Comparison of ENCODE assay signal across 17 cellular contexts in genomic region chr1:165734906-165735305, GRCh38.
"Had no signal": no experiment of that assay in that cellular context is flagged by ENCODE, and none has a peak within 500 bp of the region (broad histone marks: within the 10 kb centered on the region; RNA-seq: fewer than 3 reads in every experiment).

No MANE protein-coding gene starts in this region.

- H3K9me3 ChIP-seq: gastrocnemius medialis, sigmoid colon, thoracic aorta, transverse colon had no signal

- ATAC-seq: esophagus mucosa; gastrocnemius medialis; heart right ventricle; naive thymus-derived CD4-positive, alpha-beta T cell; stimulated activated naive B cell treated with anti-CD40 and anti-IgM and Interleukin-4, amounts not matched to agents 10 μg/mL and 1 μg/mL and 100 μg/mL, for 72 hours; stimulated activated naive CD8-positive, alpha-beta T cell treated with anti-CD3 and anti-CD28 coated beads, Interleukin-15, amount 100 ng/mL, for 72 hours had no signal

- H3K27ac Mint-ChIP-seq: nephron progenitor cell; stimulated activated naive B cell treated with anti-CD40 and anti-IgM and Interleukin-4, amounts not matched to agents 10 μg/mL and 1 μg/mL and 100 μg/mL, for 72 hours had no signal

- H3K27ac ChIP-seq: gastrocnemius medialis, heart right ventricle, sigmoid colon, skin epidermis, thoracic aorta, transverse colon had no signal

- H3K27me3 Mint-ChIP-seq: naive thymus-derived CD4-positive, alpha-beta T cell; stimulated activated naive B cell treated with anti-CD40 and anti-IgM and Interleukin-4, amounts not matched to agents 10 μg/mL and 1 μg/mL and 100 μg/mL, for 72 hours; stimulated activated naive CD8-positive, alpha-beta T cell treated with anti-CD3 and anti-CD28 coated beads, Interleukin-15, amount 100 ng/mL, for 72 hours had no signal

- H3K27me3 ChIP-seq: gastrocnemius medialis, heart right ventricle, sigmoid colon, transverse colon had no signal

- DNase-seq: effector CD4-positive, alpha-beta T cell; gastrocnemius medialis; heart right ventricle; hypothalamus; kidney glomerular epithelial cell; naive thymus-derived CD4-positive, alpha-beta T cell; nephron progenitor cell; posterior cingulate gyrus; sigmoid colon; stimulated activated CD4-positive, alpha-beta T cell treated with anti-CD3 and anti-CD28 coated beads, Interleukin-2, amount 100 ng/mL, for 24 hours; stimulated activated CD4-positive, alpha-beta T cell treated with anti-CD3 and anti-CD28 coated beads, Interleukin-4, amount 100 ng/mL, for 4 hours; stimulated activated naive B cell treated with anti-CD40 and anti-IgM and Interleukin-4, amounts not matched to agents 10 μg/mL and 1 μg/mL and 100 μg/mL, for 72 hours; stimulated activated naive CD8-positive, alpha-beta T cell treated with anti-CD3 and anti-CD28 coated beads, Interleukin-15, amount 100 ng/mL, for 72 hours; transverse colon had no signal

- H3K4me3 Mint-ChIP-seq: naive thymus-derived CD4-positive, alpha-beta T cell; nephron progenitor cell; stimulated activated naive B cell treated with anti-CD40 and anti-IgM and Interleukin-4, amounts not matched to agents 10 μg/mL and 1 μg/mL and 100 μg/mL, for 72 hours; stimulated activated naive CD8-positive, alpha-beta T cell treated with anti-CD3 and anti-CD28 coated beads, Interleukin-15, amount 100 ng/mL, for 72 hours had no signal

- H3K9me3 Mint-ChIP-seq: naive thymus-derived CD4-positive, alpha-beta T cell; nephron progenitor cell; stimulated activated naive B cell treated with anti-CD40 and anti-IgM and Interleukin-4, amounts not matched to agents 10 μg/mL and 1 μg/mL and 100 μg/mL, for 72 hours; stimulated activated naive CD8-positive, alpha-beta T cell treated with anti-CD3 and anti-CD28 coated beads, Interleukin-15, amount 100 ng/mL, for 72 hours had no signal

- H3K4me3 ChIP-seq: gastrocnemius medialis, heart right ventricle, sigmoid colon, skin epidermis, thoracic aorta, transverse colon had no signal

- H3K4me1 ChIP-seq: transverse colon had no signal
